ENCODE assay signal across 36 cellular contexts in genomic region chr2:9149388-9149660, GRCh38. TPM values are rescaled to one million over a fixed set of nuclear protein-coding genes. Genes with fewer than 3 reads are reported as not detected.
A peak's percentile ranks its signal among the peaks of the same experiment; 100 is the strongest.
DNase-seq lines count a peak whose midpoint lies in the region; ATAC-seq, FAIRE-seq and TF ChIP-seq lines count a peak whose summit lies in the region.
"Had no signal": no experiment of that assay in that cellular context is flagged by ENCODE, and none has a peak within 500 bp of the region (broad histone marks: within the 10 kb centered on the region; RNA-seq: fewer than 3 reads in every experiment).

No MANE protein-coding gene starts in this region.

- H3K36me3 ChIP-seq in BLaER1 (no peaks in the 10 kb centered on the region), HepG2 (replicated peaks in 1 of 2; ENCODE audit: control insufficient read depth in 1 of 2, insufficient read depth in 2 of 2, low read length in 2 of 2) (no peaks in the 10 kb centered on the region), sigmoid colon (no peaks in the 10 kb centered on the region)
- H3K36me3 ChIP-seq: BE2C; BLaER1 treated with 17β-estradiol and CSF1 and Interleukin-3, amounts not matched to agents 10 nM and 100 nM had no signal

- TF ChIP-seq POLR2A in HepG2 (IDR thresholded peaks at IDR 0.05; ENCODE audit: insufficient read depth in 1 of 2, low read depth in 2 of 2, low read length in 2 of 2) (no peak), sigmoid colon (IDR thresholded peaks at IDR 0.05) (no peak)

- POLR2A ChIA-PET in HepG2 (lab: Yijun Ruan, JAX): no interaction called here

- H3K4me1 Mint-ChIP-seq in stimulated activated naive CD8-positive, alpha-beta T cell treated with anti-CD3 and anti-CD28 coated beads, Interleukin-15, amount 100 ng/mL, for 72 hours: no peaks in the 10 kb centered on the region
- H3K4me1 Mint-ChIP-seq: B cell; CD4-positive, alpha-beta memory T cell; CD8-positive, alpha-beta memory T cell had no signal

- no peaks in the 10 kb centered on the region for H4K20me1 ChIP-seq in BLaER1
- no peaks in the 10 kb centered on the region for H4K20me1 ChIP-seq in HepG2 (ENCODE audit: insufficient read depth, low read length)
- H4K20me1 ChIP-seq: BLaER1 treated with 17β-estradiol and CSF1 and Interleukin-3, amounts not matched to agents 10 nM and 100 nM had no signal

- no peak for TF ChIP-seq EP300 in HepG2 (IDR thresholded peaks at IDR 0.05; ENCODE audit: low read depth in 2 of 2, low read length in 2 of 2)
- no peak for TF ChIP-seq EP300 in HepG2 (CRISPR knock-in tag; IDR thresholded peaks at IDR 0.05; ENCODE audit: borderline replicate concordance)
- TF ChIP-seq EP300 in sigmoid colon (IDR thresholded peaks at IDR 0.05): no peak

- intact Hi-C loops in HepG2 (cut with micrococcal nuclease; ENCODE audit: unreplicated experiment): no loop called here
- intact Hi-C loops in sigmoid colon (cut with DNase I): no loop called here

- H3K4me3 Mint-ChIP-seq in stimulated activated naive CD8-positive, alpha-beta T cell treated with anti-CD3 and anti-CD28 coated beads, Interleukin-15, amount 100 ng/mL, for 72 hours: no peak overlapping the region
- H3K4me3 Mint-ChIP-seq: B cell; CD14-positive monocyte; CD4-positive, alpha-beta memory T cell; CD4-positive, alpha-beta T cell; CD4-positive, CD25-positive, alpha-beta regulatory T cell; CD8-positive, alpha-beta memory T cell; CD8-positive, alpha-beta T cell had no signal

- no peak for TF ChIP-seq CTCF in HepG2 (CRISPR knock-in tag; IDR thresholded peaks at IDR 0.05)
- TF ChIP-seq CTCF in sigmoid colon (IDR thresholded peaks at IDR 0.05): no peak

- H3K4me3 ChIP-seq in BLaER1: no peak overlapping the region
- no peak overlapping the region for H3K4me3 ChIP-seq in HepG2 (replicated peaks in 1 of 3; ENCODE audit: insufficient read depth in 1 of 3, low read depth in 2 of 3, low read length in 3 of 3)
- H3K4me3 ChIP-seq in sigmoid colon: no peak overlapping the region
- H3K4me3 ChIP-seq: A549; BLaER1 treated with 17β-estradiol and CSF1 and Interleukin-3, amounts not matched to agents 10 nM and 100 nM had no signal

- TF ChIP-seq RAD21 in HepG2 (CRISPR knock-in tag; IDR thresholded peaks at IDR 0.05): no peak

- no peaks in the 10 kb centered on the region for H3K9me3 Mint-ChIP-seq in stimulated activated naive CD8-positive, alpha-beta T cell treated with anti-CD3 and anti-CD28 coated beads, Interleukin-15, amount 100 ng/mL, for 72 hours
- H3K9me3 Mint-ChIP-seq: CD14-positive monocyte; CD4-positive, alpha-beta memory T cell; CD4-positive, alpha-beta T cell; CD4-positive, CD25-positive, alpha-beta regulatory T cell; CD8-positive, alpha-beta memory T cell; CD8-positive, alpha-beta T cell had no signal

- peak; percentile 29 for ATAC-seq in stimulated activated naive CD8-positive, alpha-beta T cell treated with anti-CD3 and anti-CD28 coated beads, Interleukin-15, amount 100 ng/mL, for 72 hours
- no peak for ATAC-seq in stimulated activated naive CD8-positive, alpha-beta T cell treated with anti-CD3 and anti-CD28 coated beads, Interleukin-15, Interleukin-2, amounts not matched to agents 100 U/mL and 50 U/mL, for 24 hours
- ATAC-seq in HepG2 (peak; percentile 7; the same call in 2 of the 3 replicates), GM19395 (IDR thresholded peaks at IDR 0.05; ENCODE audit: unreplicated experiment) (no peak), HG02981 (IDR thresholded peaks at IDR 0.05; ENCODE audit: unreplicated experiment) (no peak)
- ATAC-seq: A549; CD8-positive, alpha-beta T cell had no signal

- no peak for FAIRE-seq in HepG2 (lab: Jason Lieb, UNC)
- FAIRE-seq: A204.1, A549, D721Med had no signal

- CTCF ChIA-PET in HepG2 (lab: Yijun Ruan, JAX; ENCODE audit: low intra/inter-chr PET ratio, low total read pairs): no interaction called here

- no peak overlapping the region for H3K27ac Mint-ChIP-seq in stimulated activated naive CD8-positive, alpha-beta T cell treated with anti-CD3 and anti-CD28 coated beads, Interleukin-15, amount 100 ng/mL, for 72 hours
- H3K27ac Mint-ChIP-seq: B cell; CD4-positive, alpha-beta memory T cell; CD4-positive, alpha-beta T cell; CD4-positive, CD25-positive, alpha-beta regulatory T cell; CD8-positive, alpha-beta memory T cell; CD8-positive, alpha-beta T cell had no signal

- no TSS peak for BruUV-seq in HepG2 (replicated peaks; lab: Mats Ljungman, UMichigan)

- DNase-seq in stimulated activated naive CD8-positive, alpha-beta T cell treated with anti-CD3 and anti-CD28 coated beads, Interleukin-15, amount 100 ng/mL, for 72 hours: no peak
- DNase-seq in stimulated activated naive CD8-positive, alpha-beta T cell treated with anti-CD3 and anti-CD28 coated beads, Interleukin-15, Interleukin-2, amounts not matched to agents 100 U/mL and 50 U/mL, for 24 hours: no peak
- DNase-seq in HepG2 (ENCODE audit: low spot score): no peak
- peak; percentile 51 for DNase-seq in sigmoid colon
- DNase-seq in activated T-cell treated with anti-CD3 and anti-CD28 coated beads, Interleukin-2, amount 50 U/mL, for 48 hours: no peak
- DNase-seq: 8988T; ACHN; AML-193; BE2C; C1 segment of cervical spinal cord; Caco-2; Calu3; CD4-positive, alpha-beta memory T cell; CD4-positive, alpha-beta T cell; CD4-positive, CD25-positive, alpha-beta regulatory T cell; CD8-positive, alpha-beta memory T cell; CD8-positive, alpha-beta T cell; COR-L47; DMS 273 treated with DMSO at 0.1 percent for 48 hours; DMS153; DMS53; DMS79; DMS79 treated with DMSO at 0.1 percent for 48 hours; DND-41; EL had no signal

- no peak overlapping the region for H2AFZ ChIP-seq in HepG2 (ENCODE audit: low read length)

- H3K27me3 Mint-ChIP-seq in stimulated activated naive CD8-positive, alpha-beta T cell treated with anti-CD3 and anti-CD28 coated beads, Interleukin-15, amount 100 ng/mL, for 72 hours: peaks cover 55% of the 10 kb centered on the region

- H3K27me3 ChIP-seq in BLaER1 (no peaks in the 10 kb centered on the region), HepG2 (ENCODE audit: control insufficient read depth in 1 of 2, insufficient read depth in 2 of 2, low read length in 2 of 2) (peaks cover 12 to 54% of the 10 kb centered on the region in 2 experiments; a peak in 3 of 5 replicates), sigmoid colon (no peaks in the 10 kb centered on the region)
- H3K27me3 ChIP-seq: BE2C; BLaER1 treated with 17β-estradiol and CSF1 and Interleukin-3, amounts not matched to agents 10 nM and 100 nM had no signal

- H3K79me2 ChIP-seq in HepG2 (ENCODE audit: insufficient read depth, low read length): no peaks in the 10 kb centered on the region

- in situ Hi-C loops in HepG2 (cut with HindIII; ENCODE audit: extremely low pct_ligation_motif_present, low pct_unique_long_range_greater_than_20kb): loop anchor here (10.0 kb wide), 4 partner anchors 55 to 285 kb away; partner anchors contain the start of gene ASAP2

- peaks cover 8% of the 10 kb centered on the region for H3K9me3 ChIP-seq in BLaER1
- no peaks in the 10 kb centered on the region for H3K9me3 ChIP-seq in HepG2 (ENCODE audit: low read length)
- no peaks in the 10 kb centered on the region for H3K9me3 ChIP-seq in sigmoid colon
- H3K9me3 ChIP-seq: A549, BE2C, Caco-2 had no signal

- 49% methylated on average over 5 of the region's 5 CpGs for WGBS in HepG2 (ENCODE audit: low lambda C conversion rate)
- WGBS in sigmoid colon, 2 donors: 86 to 92% methylated on average over 5 of the region's 5 CpGs

- peak overlapping the region; percentile 25; the same call in 1 of the 2 replicates for H3K4me2 ChIP-seq in BLaER1
- no peak overlapping the region; the same call in 1 of the 2 replicates for H3K4me2 ChIP-seq in HepG2 (ENCODE audit: low read depth, low read length)
- H3K4me2 ChIP-seq: A549 had no signal

- H3K9ac ChIP-seq in BLaER1 (no peak overlapping the region), HepG2 (ENCODE audit: insufficient read depth, low read depth, low read length) (no peak overlapping the region)
- H3K9ac ChIP-seq: BLaER1 treated with 17β-estradiol and CSF1 and Interleukin-3, amounts not matched to agents 10 nM and 100 nM had no signal

- H3K4me1 ChIP-seq in BLaER1 (peaks cover 79% of the 10 kb centered on the region), HepG2 (ENCODE audit: insufficient read depth, low read length) (peaks cover 17% of the 10 kb centered on the region), sigmoid colon (peaks cover 0 to 8% (median 7%) of the 10 kb centered on the region in 4 donors)
- H3K4me1 ChIP-seq: Caco-2 had no signal

- H3K27ac ChIP-seq in BLaER1: no peak overlapping the region
- no peak overlapping the region for H3K27ac ChIP-seq in HepG2 (ENCODE audit: extremely low read length, insufficient read depth, low read length)
- H3K27ac ChIP-seq in sigmoid colon: no peak overlapping the region
- H3K27ac ChIP-seq: 22Rv1; A549; BLaER1 treated with 17β-estradiol and CSF1 and Interleukin-3, amounts not matched to agents 10 nM and 100 nM; C4-2B had no signal

TF ChIP-seq in HepG2, 621 proteins besides CTCF, POLR2A, EP300 and RAD21 (continues in another document):
- no peak for TF ChIP-seq HNRNPUL1 (IDR thresholded peaks at IDR 0.05; ENCODE audit: low read depth, low read length)
- no peak for TF ChIP-seq ZNF24 (IDR thresholded peaks at IDR 0.05)
- no peak for TF ChIP-seq RFX5 (IDR thresholded peaks at IDR 0.05; ENCODE audit: low read depth, low read length)

RNA-seq across cellular contexts. Expression of gene ASAP2, which starts 57.3 kb away (rescaled TPM):
- total RNA-seq in HepG2 (2016; rRNA removed; fragmentation: Illumina TruSeq; extraction: Trizol) (7.3 and 7.5 TPM in 2 replicates), sigmoid colon (10 to 100 TPM; 22.1 to 56.5 (median 26.5) TPM)
- 2.7 and 4.4 TPM in 2 replicates for total RNA-seq in HepG2 (2016; cell fraction: cytosol; rRNA removed; fragmentation: Illumina TruSeq; extraction: Trizol; ENCODE audit: low read depth)
- total RNA-seq in HepG2 (2016; cell fraction: insoluble cytoplasmic fraction; rRNA removed; fragmentation: Illumina TruSeq; extraction: Trizol): 5.8 and 6.1 TPM in 2 replicates
- 5.3 and 5.4 TPM in 2 replicates for total RNA-seq in HepG2 (2016; cell fraction: membrane; rRNA removed; fragmentation: Illumina TruSeq; extraction: Trizol)
- 9.2 and 12.1 TPM in 2 replicates for total RNA-seq in HepG2 (2016; cell fraction: nucleus; rRNA removed; fragmentation: Illumina TruSeq; extraction: Trizol)
- polyA plus RNA-seq in HepG2 (2011; rRNA removed) (15.5 and 22.3 TPM in 2 replicates), sigmoid colon (10 to 100 TPM; 15.1 to 31.7 (median 25.8) TPM)
- polyA plus RNA-seq in HepG2 (2011; cell fraction: cytosol; rRNA removed): 10.3 and 11.1 TPM in 2 replicates
- 23.5 and 27.0 TPM in 2 replicates for polyA plus RNA-seq in HepG2 (2011; cell fraction: nucleus; rRNA removed)
- 8.6 and 9.2 TPM in 2 replicates for polyA plus RNA-seq in HepG2 (2012)
- 0.52 and 0.53 TPM in 2 replicates for polyA plus RNA-seq in HepG2 (2016; cell fraction: cytosol; fragmentation: Illumina TruSeq; extraction: Trizol; ENCODE audit: low read depth)
- 6.8 and 8.0 TPM in 2 replicates for polyA plus RNA-seq in HepG2 (2016; cell fraction: insoluble cytoplasmic fraction; fragmentation: Illumina TruSeq; extraction: Trizol; ENCODE audit: low read depth)
- polyA plus RNA-seq in HepG2 (2016; cell fraction: membrane; fragmentation: Illumina TruSeq; extraction: Trizol; ENCODE audit: low read depth): 2.2 and 2.8 TPM in 2 replicates
- polyA plus RNA-seq in HepG2 (2016; cell fraction: nucleus; fragmentation: Illumina TruSeq; extraction: Trizol; ENCODE audit: insufficient read depth, low read depth): 12.8 and 15.6 TPM in 2 replicates
- 13.6 and 22.4 TPM in 2 replicates for polyA minus RNA-seq in HepG2 (2011; rRNA and poly(A)+ RNA removed; ENCODE audit: low replicate concordance)
- 14.0 and 17.7 TPM in 2 replicates for polyA minus RNA-seq in HepG2 (2011; cell fraction: cytosol; rRNA and poly(A)+ RNA removed)
- polyA minus RNA-seq in HepG2 (2011; cell fraction: nucleus; rRNA and poly(A)+ RNA removed): 49.2 and 56.1 TPM in 2 replicates
- total RNA-seq: B cell; CD4-positive, alpha-beta memory T cell; CD8-positive, alpha-beta T cell had no signal
- polyA plus RNA-seq: CD4-positive, alpha-beta memory T cell; CD4-positive, CD25-positive, alpha-beta regulatory T cell; CD8-positive, alpha-beta memory T cell had no signal

Comparison
In these comparisons a context has a peak if more than half of its experiments do, and no peak if none do; other contexts are left out.
1. ATAC-seq: peak in stimulated activated naive CD8-positive, alpha-beta T cell treated with anti-CD3 and anti-CD28 coated beads, Interleukin-15, amount 100 ng/mL, for 72 hours (single experiment) and HepG2 (single experiment); none in stimulated activated naive CD8-positive, alpha-beta T cell treated with anti-CD3 and anti-CD28 coated beads, Interleukin-15, Interleukin-2, amounts not matched to agents 100 U/mL and 50 U/mL, for 24 hours (single experiment), GM19395 (single experiment) and HG02981 (single experiment).